ENCODE assay signal across 1 cellular context in the genomic region with DNA sequence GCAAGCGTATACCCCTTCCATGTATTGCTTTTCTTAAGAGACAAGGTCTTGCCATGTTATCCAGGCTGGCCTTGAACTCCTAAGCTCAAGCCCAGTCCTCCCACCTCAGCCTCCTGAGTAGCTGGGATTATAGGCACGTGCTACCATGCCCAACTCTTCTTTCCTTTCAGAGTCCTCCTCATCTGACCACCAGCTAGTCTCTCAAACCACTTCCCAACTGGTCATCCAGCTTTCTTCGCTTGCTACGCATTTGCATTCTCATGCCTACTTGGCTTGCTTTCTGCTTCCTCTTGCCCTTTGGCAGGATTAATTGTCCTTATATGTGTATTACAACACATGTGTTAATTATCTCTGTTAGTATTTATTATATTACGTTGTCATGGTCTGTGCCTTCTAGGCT.
TF ChIP-seq lines count a peak whose summit lies in the region.

No MANE protein-coding gene starts in this region.

TF ChIP-seq in H1, 55 proteins besides CTCF, POLR2A, EP300 and RAD21:
- TF ChIP-seq CREB1 (IDR thresholded peaks at IDR 0.05), result no peak
- TF ChIP-seq RBBP5 (IDR thresholded peaks at IDR 0.05; ENCODE audit: borderline replicate concordance, low read depth, low read length), result no peak
- no peak for TF ChIP-seq TBP (IDR thresholded peaks at IDR 0.05; ENCODE audit: low read depth, low read length)
